ENCODE assay signal across 1 cellular context in genomic region chr4:64737854-64738138, GRCh38.
A peak's percentile ranks its signal among the peaks of the same experiment; 100 is the strongest.
TF ChIP-seq lines count a peak whose summit lies in the region.

No MANE protein-coding gene starts in this region.

TF ChIP-seq in WTC11, 78 proteins besides CTCF, POLR2A, EP300 and RAD21:
- TF ChIP-seq, protein P1, sequence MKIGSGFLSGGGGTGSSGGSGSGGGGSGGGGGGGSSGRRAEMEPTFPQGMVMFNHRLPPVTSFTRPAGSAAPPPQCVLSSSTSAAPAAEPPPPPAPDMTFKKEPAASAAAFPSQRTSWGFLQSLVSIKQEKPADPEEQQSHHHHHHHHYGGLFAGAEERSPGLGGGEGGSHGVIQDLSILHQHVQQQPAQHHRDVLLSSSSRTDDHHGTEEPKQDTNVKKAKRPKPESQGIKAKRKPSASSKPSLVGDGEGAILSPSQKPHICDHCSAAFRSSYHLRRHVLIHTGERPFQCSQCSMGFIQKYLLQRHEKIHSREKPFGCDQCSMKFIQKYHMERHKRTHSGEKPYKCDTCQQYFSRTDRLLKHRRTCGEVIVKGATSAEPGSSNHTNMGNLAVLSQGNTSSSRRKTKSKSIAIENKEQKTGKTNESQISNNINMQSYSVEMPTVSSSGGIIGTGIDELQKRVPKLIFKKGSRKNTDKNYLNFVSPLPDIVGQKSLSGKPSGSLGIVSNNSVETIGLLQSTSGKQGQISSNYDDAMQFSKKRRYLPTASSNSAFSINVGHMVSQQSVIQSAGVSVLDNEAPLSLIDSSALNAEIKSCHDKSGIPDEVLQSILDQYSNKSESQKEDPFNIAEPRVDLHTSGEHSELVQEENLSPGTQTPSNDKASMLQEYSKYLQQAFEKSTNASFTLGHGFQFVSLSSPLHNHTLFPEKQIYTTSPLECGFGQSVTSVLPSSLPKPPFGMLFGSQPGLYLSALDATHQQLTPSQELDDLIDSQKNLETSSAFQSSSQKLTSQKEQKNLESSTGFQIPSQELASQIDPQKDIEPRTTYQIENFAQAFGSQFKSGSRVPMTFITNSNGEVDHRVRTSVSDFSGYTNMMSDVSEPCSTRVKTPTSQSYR (CRISPR knock-in tag; IDR thresholded peaks at IDR 0.05): 0 out of 2 replicates have a peak, but pooled peaks have one; percentile 43
- TF ChIP-seq ETV6 (CRISPR knock-in tag; IDR thresholded peaks at IDR 0.05) (0 out of 2 replicates have a peak, but pooled peaks have one; percentile 65), TEAD1 (CRISPR knock-in tag; IDR thresholded peaks at IDR 0.05) (peak; percentile 92; the same call in 1 of the 2 replicates), TEAD4 (CRISPR knock-in tag; IDR thresholded peaks at IDR 0.05) (0 out of 2 replicates have a peak, but pooled peaks have one; percentile 30), JUN (CRISPR knock-in tag; IDR thresholded peaks at IDR 0.05) (peak; percentile 25; the same call in 1 of the 2 replicates), FOXP4 (CRISPR knock-in tag; IDR thresholded peaks at IDR 0.05) (peak; percentile 69; the same call in 1 of the 2 replicates), NFE2L1 (CRISPR knock-in tag; IDR thresholded peaks at IDR 0.05) (peak; percentile 97)
- TF ChIP-seq, protein P2, sequence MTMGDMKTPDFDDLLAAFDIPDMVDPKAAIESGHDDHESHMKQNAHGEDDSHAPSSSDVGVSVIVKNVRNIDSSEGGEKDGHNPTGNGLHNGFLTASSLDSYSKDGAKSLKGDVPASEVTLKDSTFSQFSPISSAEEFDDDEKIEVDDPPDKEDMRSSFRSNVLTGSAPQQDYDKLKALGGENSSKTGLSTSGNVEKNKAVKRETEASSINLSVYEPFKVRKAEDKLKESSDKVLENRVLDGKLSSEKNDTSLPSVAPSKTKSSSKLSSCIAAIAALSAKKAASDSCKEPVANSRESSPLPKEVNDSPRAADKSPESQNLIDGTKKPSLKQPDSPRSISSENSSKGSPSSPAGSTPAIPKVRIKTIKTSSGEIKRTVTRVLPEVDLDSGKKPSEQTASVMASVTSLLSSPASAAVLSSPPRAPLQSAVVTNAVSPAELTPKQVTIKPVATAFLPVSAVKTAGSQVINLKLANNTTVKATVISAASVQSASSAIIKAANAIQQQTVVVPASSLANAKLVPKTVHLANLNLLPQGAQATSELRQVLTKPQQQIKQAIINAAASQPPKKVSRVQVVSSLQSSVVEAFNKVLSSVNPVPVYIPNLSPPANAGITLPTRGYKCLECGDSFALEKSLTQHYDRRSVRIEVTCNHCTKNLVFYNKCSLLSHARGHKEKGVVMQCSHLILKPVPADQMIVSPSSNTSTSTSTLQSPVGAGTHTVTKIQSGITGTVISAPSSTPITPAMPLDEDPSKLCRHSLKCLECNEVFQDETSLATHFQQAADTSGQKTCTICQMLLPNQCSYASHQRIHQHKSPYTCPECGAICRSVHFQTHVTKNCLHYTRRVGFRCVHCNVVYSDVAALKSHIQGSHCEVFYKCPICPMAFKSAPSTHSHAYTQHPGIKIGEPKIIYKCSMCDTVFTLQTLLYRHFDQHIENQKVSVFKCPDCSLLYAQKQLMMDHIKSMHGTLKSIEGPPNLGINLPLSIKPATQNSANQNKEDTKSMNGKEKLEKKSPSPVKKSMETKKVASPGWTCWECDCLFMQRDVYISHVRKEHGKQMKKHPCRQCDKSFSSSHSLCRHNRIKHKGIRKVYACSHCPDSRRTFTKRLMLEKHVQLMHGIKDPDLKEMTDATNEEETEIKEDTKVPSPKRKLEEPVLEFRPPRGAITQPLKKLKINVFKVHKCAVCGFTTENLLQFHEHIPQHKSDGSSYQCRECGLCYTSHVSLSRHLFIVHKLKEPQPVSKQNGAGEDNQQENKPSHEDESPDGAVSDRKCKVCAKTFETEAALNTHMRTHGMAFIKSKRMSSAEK (CRISPR knock-in tag; IDR thresholded peaks at IDR 0.05; ENCODE audit: borderline replicate concordance): peak; percentile 88; the same call in 1 of the 2 replicates
- TF ChIP-seq, protein P3, sequence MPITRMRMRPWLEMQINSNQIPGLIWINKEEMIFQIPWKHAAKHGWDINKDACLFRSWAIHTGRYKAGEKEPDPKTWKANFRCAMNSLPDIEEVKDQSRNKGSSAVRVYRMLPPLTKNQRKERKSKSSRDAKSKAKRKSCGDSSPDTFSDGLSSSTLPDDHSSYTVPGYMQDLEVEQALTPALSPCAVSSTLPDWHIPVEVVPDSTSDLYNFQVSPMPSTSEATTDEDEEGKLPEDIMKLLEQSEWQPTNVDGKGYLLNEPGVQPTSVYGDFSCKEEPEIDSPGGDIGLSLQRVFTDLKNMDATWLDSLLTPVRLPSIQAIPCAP (CRISPR knock-in tag; IDR thresholded peaks at IDR 0.05): peak; percentile 95
- TF ChIP-seq, protein P4, sequence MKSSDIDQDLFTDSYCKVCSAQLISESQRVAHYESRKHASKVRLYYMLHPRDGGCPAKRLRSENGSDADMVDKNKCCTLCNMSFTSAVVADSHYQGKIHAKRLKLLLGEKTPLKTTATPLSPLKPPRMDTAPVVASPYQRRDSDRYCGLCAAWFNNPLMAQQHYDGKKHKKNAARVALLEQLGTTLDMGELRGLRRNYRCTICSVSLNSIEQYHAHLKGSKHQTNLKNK (CRISPR knock-in tag; IDR thresholded peaks at IDR 0.05): peak; percentile 93
